Comparison of ENCODE assay signal across 8 cellular contexts in the genomic region with DNA sequence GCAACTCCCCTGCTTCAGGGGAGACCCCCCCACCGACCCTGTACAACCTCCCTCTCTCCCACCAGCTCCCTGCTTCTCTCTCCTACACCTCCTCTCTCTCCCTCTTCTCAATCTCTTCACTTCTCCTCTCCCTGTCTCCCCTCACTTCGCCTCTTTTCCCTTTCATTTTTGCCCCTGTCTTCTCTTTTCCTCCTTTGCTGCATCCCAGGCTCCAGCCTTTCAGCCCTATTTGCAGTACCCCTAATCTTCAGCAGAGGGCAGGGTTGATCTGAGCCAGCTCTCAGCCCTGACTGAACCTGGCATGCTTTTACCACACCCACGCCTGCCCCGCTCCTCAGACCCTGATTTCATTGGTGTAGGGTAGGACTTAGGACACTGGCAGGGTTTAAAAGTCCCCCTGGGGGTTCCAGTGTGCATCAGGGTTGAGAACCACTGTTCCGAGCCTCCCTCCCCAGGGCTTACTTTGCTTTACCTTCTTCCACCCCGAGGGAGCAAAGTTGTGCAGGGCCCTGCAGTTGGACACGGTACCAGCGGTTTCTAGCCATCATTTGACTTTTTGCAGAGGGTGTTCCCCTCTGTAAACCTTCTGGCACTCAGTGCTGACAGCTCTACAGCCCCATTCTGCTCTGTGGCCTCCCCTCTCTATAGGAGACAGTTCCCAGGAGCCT.
DNase-seq lines count a peak whose midpoint lies in the region; ATAC-seq, FAIRE-seq and TF ChIP-seq lines count a peak whose summit lies in the region.

No MANE protein-coding gene starts in this region.

- H3K9me3 Mint-ChIP-seq in progenitor cell of endocrine pancreas (ENCODE audit: low read depth), result no peaks in the 10 kb centered on the region

- POLR2A ChIA-PET in RWPE1 (lab: Yijun Ruan, JAX; ENCODE audit: low non-redundant PET), result no interaction called here

- no peak overlapping the region for H3K27ac ChIP-seq in RWPE1

- no peak overlapping the region for H3K27ac Mint-ChIP-seq in progenitor cell of endocrine pancreas

- no peak overlapping the region for H3K4me3 Mint-ChIP-seq in progenitor cell of endocrine pancreas (ENCODE audit: low read depth)

- peaks cover 16% of the 10 kb centered on the region for H3K27me3 Mint-ChIP-seq in progenitor cell of endocrine pancreas

- CTCF ChIA-PET in RWPE1 (lab: Yijun Ruan, JAX), result interaction anchor here (0.5 to 6.6 kb wide), 31 partner anchors 9 to 1494 kb away, joined by 3 to 68 read pairs (median 4); partner anchors contain the start of gene TMEM81

- no peaks in the 10 kb centered on the region for H3K4me1 Mint-ChIP-seq in progenitor cell of endocrine pancreas (ENCODE audit: low read depth)

- peak; percentile 43 for ATAC-seq in HG02610 (IDR thresholded peaks at IDR 0.05; ENCODE audit: unreplicated experiment)
- no peak for ATAC-seq in HG03025 (IDR thresholded peaks at IDR 0.05; ENCODE audit: low FRiP score, unreplicated experiment)
- no peak for ATAC-seq in GM21360 (IDR thresholded peaks at IDR 0.05; ENCODE audit: unreplicated experiment)

- DNase-seq in D721Med (ENCODE audit: insufficient read length, low spot score) (peak; percentile 99), RWPE1 (ENCODE audit: low spot score) (peak; percentile 89), globus pallidus (ENCODE audit: low spot score) (peak; percentile 42), progenitor cell of endocrine pancreas (ENCODE audit: low spot score, unreplicated experiment) (peak; percentile 60)
- DNase-seq in activated gamma-delta T cell treated with anti-CD3 and anti-CD28 coated beads, Interleukin-2, amount 50 U/mL, for 16 hours (ENCODE audit: low read depth), result peak; percentile 27

- H3K36me3 Mint-ChIP-seq in progenitor cell of endocrine pancreas (ENCODE audit: insufficient read depth), result no peaks in the 10 kb centered on the region

- FAIRE-seq in D721Med (lab: Jason Lieb, UNC), result no peak

- TF ChIP-seq CTCF in D721Med (IDR thresholded peaks at IDR 0.05; ENCODE audit: insufficient read depth, missing control alignments), result peak; percentile 99
- peak; percentile 80 for TF ChIP-seq CTCF in RWPE1 (conservative IDR thresholded peaks at IDR 0.05; ENCODE audit: low read depth)
- TF ChIP-seq CTCF in progenitor cell of endocrine pancreas (IDR thresholded peaks at IDR 0.05; ENCODE audit: unreplicated experiment), result peak; percentile 78

Comparison
In these comparisons a context has a peak if more than half of its experiments do, and no peak if none do; other contexts are left out.
1. DNase-seq: peak in every context shown above with its lines; median percentile 99 in D721Med; 89 in RWPE1; 60 in progenitor cell of endocrine pancreas; 42 in globus pallidus; 27 in activated gamma-delta T cell treated with anti-CD3 and anti-CD28 coated beads, Interleukin-2, amount 50 U/mL, for 16 hours.